8 cellular contexts compared by ENCODE assay signal in genomic region chr15:74438696-74439316, GRCh38. TPM values are rescaled to one million over a fixed set of nuclear protein-coding genes. Genes with fewer than 3 reads are reported as not detected.
DNase-seq lines count a peak whose midpoint lies in the region; ATAC-seq and TF ChIP-seq lines count a peak whose summit lies in the region.

No MANE protein-coding gene starts in this region.

- intact Hi-C loops in Caco-2 (cut with micrococcal nuclease; ENCODE audit: unreplicated experiment): loop anchor here (1.0 to 2.0 kb wide), 2 partner anchors 57 to 64 kb away; no protein-coding TSS in a partner anchor

- H3K27ac Mint-ChIP-seq in Caco-2 (ENCODE audit: unreplicated experiment): peak overlapping the region; percentile 90
- H3K27ac Mint-ChIP-seq in central memory CD8-positive, alpha-beta T cell (ENCODE audit: low read depth): no peak overlapping the region

- peaks cover 15% of the 10 kb centered on the region for H3K36me3 Mint-ChIP-seq in Caco-2 (ENCODE audit: insufficient read depth, unreplicated experiment)
- peaks cover 2% of the 10 kb centered on the region for H3K36me3 Mint-ChIP-seq in central memory CD8-positive, alpha-beta T cell (ENCODE audit: insufficient read depth)

- no peaks in the 10 kb centered on the region for H3K36me3 ChIP-seq in Caco-2 (ENCODE audit: control insufficient read depth, insufficient read depth, low read length)

- peaks cover 45% of the 10 kb centered on the region for H3K4me1 ChIP-seq in Caco-2

- no peaks in the 10 kb centered on the region for H3K27me3 Mint-ChIP-seq in Caco-2 (ENCODE audit: insufficient read depth, unreplicated experiment)
- H3K27me3 Mint-ChIP-seq in central memory CD8-positive, alpha-beta T cell: no peaks in the 10 kb centered on the region

- CTCF ChIA-PET in Caco-2 (lab: Charles Lee): interaction anchor here (0.6 to 2.4 kb wide), 10 partner anchors 10 to 69 kb away, joined by 3 to 12 read pairs (median 4); no protein-coding TSS in a partner anchor

- peaks cover 45% of the 10 kb centered on the region for H3K4me1 Mint-ChIP-seq in Caco-2 (ENCODE audit: low read depth, unreplicated experiment)
- H3K4me1 Mint-ChIP-seq in central memory CD8-positive, alpha-beta T cell: peaks cover 23% of the 10 kb centered on the region

- peak; percentile 77 to 81 for DNase-seq in Caco-2
- peak; percentile 50 for DNase-seq in NCI-H460 (ENCODE audit: extremely low read depth, low read depth)
- peak; percentile 86 for DNase-seq in activated CD4-positive, alpha-beta T cell treated with anti-CD3 and anti-CD28 coated beads for 48 hours
- DNase-seq in central memory CD8-positive, alpha-beta T cell (ENCODE audit: low spot score in 2 of 2): peak; percentile 58 to 64
- DNase-seq in left kidney (ENCODE audit: low read depth, low spot score): peak; percentile 90
- DNase-seq in stimulated activated CD4-positive, alpha-beta T cell treated with anti-CD3 and anti-CD28 coated beads, TNF-alpha, amount 100 ng/mL, for 24 hours (ENCODE audit: low read depth in 3 of 3): peak; percentile 62 to 76 (median 65)

- H3K9me3 ChIP-seq in Caco-2: no peaks in the 10 kb centered on the region

- no TSS peak for BruUV-seq in Caco-2 (replicated peaks; lab: Mats Ljungman, UMichigan)

- no peak overlapping the region for H3K4me3 Mint-ChIP-seq in Caco-2 (ENCODE audit: unreplicated experiment)
- H3K4me3 Mint-ChIP-seq in central memory CD8-positive, alpha-beta T cell: no peak overlapping the region

- peak; percentile 47 for ATAC-seq in HG02884 (IDR thresholded peaks at IDR 0.05; ENCODE audit: unreplicated experiment)
- peak; percentile 52 for ATAC-seq in central memory CD8-positive, alpha-beta T cell (replicated peaks; ENCODE audit: extremely low read depth, poor library complexity, severe bottlenecking)
- ATAC-seq in HG02970 (IDR thresholded peaks at IDR 0.05; ENCODE audit: low FRiP score, unreplicated experiment): no peak

- POLR2A ChIA-PET in Caco-2 (lab: Charles Lee): no interaction called here

- TF ChIP-seq CTCF in Caco-2 (IDR thresholded peaks at IDR 0.05; ENCODE audit: insufficient read depth in 1 of 2, low read depth in 1 of 2, low read length in 1 of 2, severe bottlenecking in 1 of 2, unreplicated experiment in 1 of 2): peak; percentile 81 to 92

- H3K27me3 ChIP-seq in Caco-2 (replicated peaks; ENCODE audit: control insufficient read depth, insufficient read depth, low read length): no peaks in the 10 kb centered on the region

- no peak overlapping the region for H3K4me3 ChIP-seq in Caco-2 (ENCODE audit: low read depth, low read length)

- no peaks in the 10 kb centered on the region for H3K9me3 Mint-ChIP-seq in Caco-2 (ENCODE audit: unreplicated experiment)
- no peaks in the 10 kb centered on the region for H3K9me3 Mint-ChIP-seq in central memory CD8-positive, alpha-beta T cell

RNA-seq across cellular contexts. Expression of gene SEMA7A, which starts 5.0 kb away (rescaled TPM):
- total RNA-seq in Caco-2 (2022): 31.4 and 38.1 TPM in 2 replicates
- total RNA-seq in NCI-H460 (2014; rRNA removed; shearing (Covaris generic)): 0.12 and 0.20 TPM in 2 replicates
- polyA plus RNA-seq in NCI-H460 (2014; cell fraction: nucleus; rRNA removed): 0.53 and 1.5 TPM in 2 replicates

RNA-seq across cellular contexts. Expression of gene UBL7, which starts 22.2 kb away (rescaled TPM):
- 31.4 and 34.4 TPM in 2 replicates for total RNA-seq in Caco-2 (2022)
- 39.8 and 47.7 TPM in 2 replicates for total RNA-seq in NCI-H460 (2014; rRNA removed; shearing (Covaris generic))
- 76.7 and 97.7 TPM in 2 replicates for polyA plus RNA-seq in NCI-H460 (2014; cell fraction: nucleus; rRNA removed)

Comparison
In these comparisons a context has a peak if more than half of its experiments do, and no peak if none do; other contexts are left out.
1. RNA of gene SEMA7A, which starts 5.0 kb away (total RNA-seq): 31.4 to 38.1 TPM in Caco-2; 0.12 to 0.20 TPM in NCI-H460; every median in the first group is over 10 times any median in the second.
2. Peak in every context shown above with its lines, with median percentiles within 50 percentile points of each other: DNase-seq.